Comparison of ENCODE assay signal across 10 cellular contexts in genomic region chr5:140800816-140801493, GRCh38. TPM values are rescaled to one million over a fixed set of nuclear protein-coding genes. Genes with fewer than 3 reads are reported as not detected.
A peak's percentile ranks its signal among the peaks of the same experiment; 100 is the strongest.
DNase-seq lines count a peak whose midpoint lies in the region; ATAC-seq, FAIRE-seq and TF ChIP-seq lines count a peak whose summit lies in the region.
"Had no signal": no experiment of that assay in that cellular context is flagged by ENCODE, and none has a peak within 500 bp of the region (broad histone marks: within the 10 kb centered on the region; RNA-seq: fewer than 3 reads in every experiment).

PCDHA3 (plus strand) TSS chr5:140801057.

- CTCF ChIA-PET in OCI-LY7 (lab: Charles Lee; ENCODE audit: unreplicated experiment): no interaction called here

- H4K20me1 ChIP-seq in OCI-LY7 (ENCODE audit: insufficient read depth, low read length) (no peaks in the 10 kb centered on the region), fibroblast of lung (ENCODE audit: control insufficient read depth, extremely low read depth, insufficient read depth, low read length) (no peaks in the 10 kb centered on the region)

- no peak for FAIRE-seq in D721Med (lab: Jason Lieb, UNC)

- ATAC-seq in activated CD4-positive, CD25-positive, alpha-beta regulatory T cell treated with anti-CD3 and anti-CD28 coated beads, Interleukin-2, amount 50 U/mL, for 24 hours: no peak
- ATAC-seq: activated T-cell treated with anti-CD3 and anti-CD28 coated beads, Interleukin-2, amount 50 U/mL, for 4 hours had no signal

- no peak within 1 kb of the TSS for H3K9ac ChIP-seq in fibroblast of lung (ENCODE audit: insufficient read depth, low read length)

- no peaks in the 10 kb centered on the region for H3K27me3 ChIP-seq in fibroblast of lung (ENCODE audit: control insufficient read depth, insufficient read depth, low read length)

- H3K36me3 ChIP-seq in OCI-LY7 (ENCODE audit: insufficient read depth, low read length) (no peaks in the 10 kb centered on the region), fibroblast of lung (ENCODE audit: control insufficient read depth, insufficient read depth, low read length) (no peaks in the 10 kb centered on the region)

- intact Hi-C loops in OCI-LY7 (cut with micrococcal nuclease; ENCODE audit: unreplicated experiment): no loop called here

- POLR2A ChIA-PET in OCI-LY7 (lab: Charles Lee): no interaction called here

- no TSS peak for BruUV-seq in OCI-LY7 (replicated peaks; lab: Mats Ljungman, UMichigan)

- no peaks in the 10 kb centered on the region for H3K9me2 ChIP-seq in OCI-LY7 (ENCODE audit: insufficient read depth, low read length)

- H3K4me2 ChIP-seq in OCI-LY7 (ENCODE audit: low read length) (no peak within 1 kb of the TSS), fibroblast of lung (ENCODE audit: extremely low read depth, insufficient read depth, low read length) (no peak within 1 kb of the TSS)

- no peak within 1 kb of the TSS for H2AFZ ChIP-seq in OCI-LY7 (ENCODE audit: low read length)
- H2AFZ ChIP-seq in fibroblast of lung (ENCODE audit: low read length): no peak within 1 kb of the TSS

- H3K9me3 ChIP-seq in OCI-LY7 (ENCODE audit: low read length) (no peaks in the 10 kb centered on the region), fibroblast of lung (ENCODE audit: control insufficient read depth, insufficient read depth, low read depth, low read length) (no peaks in the 10 kb centered on the region)

- no peak within 1 kb of the TSS for H3K27ac ChIP-seq in OCI-LY7 (ENCODE audit: low read depth, low read length, poor library complexity, severe bottlenecking)
- H3K27ac ChIP-seq in fibroblast of lung (ENCODE audit: insufficient read depth, low read length): no peak within 1 kb of the TSS

- H3K4me1 ChIP-seq in OCI-LY7 (ENCODE audit: insufficient read depth, low read length, poor library complexity, severe bottlenecking) (no peaks in the 10 kb centered on the region), fibroblast of lung (ENCODE audit: control insufficient read depth, extremely low read depth, insufficient read depth, low read length) (no peaks in the 10 kb centered on the region)

- DNase-seq in GM04503 (ENCODE audit: low read depth): peak; percentile 15
- peak; percentile 8 for DNase-seq in OCI-LY7 (ENCODE audit: low spot score)
- peak; percentile 18 to 39 for DNase-seq in fibroblast of lung (ENCODE audit: low read depth in 2 of 2)
- DNase-seq in retina: peak; percentile 39
- no peak for DNase-seq in D721Med (ENCODE audit: insufficient read length, low spot score)
- no peak for DNase-seq in DMS153 treated with DMSO at 0.1 percent for 48 hours (lab: John Stamatoyannopoulos, UW; ENCODE audit: unreplicated experiment)
- DNase-seq in activated CD8-positive, alpha-beta memory T cell treated with anti-CD3 and anti-CD28 coated beads, Interleukin-2, amount 50 U/mL, for 4 hours: no peak
- DNase-seq: activated T-cell treated with anti-CD3 and anti-CD28 coated beads, Interleukin-2, amount 50 U/mL, for 4 hours; HCEC 1CT had no signal

- H3K4me3 ChIP-seq in OCI-LY7 (ENCODE audit: low read depth, low read length, poor library complexity, severe bottlenecking) (no peak within 1 kb of the TSS), fibroblast of lung (replicated peaks in 1 of 4; ENCODE audit: control extremely low read depth in 1 of 4, insufficient read depth in 1 of 4, low read depth in 3 of 4, low read length in 4 of 4) (peak within 1 kb of the TSS in 2 of 4 experiments; percentile 0 to 45)

- TF ChIP-seq CTCF in OCI-LY7 (conservative IDR thresholded peaks at IDR 0.05; ENCODE audit: low read length) (peak; percentile 67), fibroblast of lung (conservative IDR thresholded peaks at IDR 0.05 in 1 of 2, IDR thresholded peaks at IDR 0.05 in 1 of 2; ENCODE audit: low read depth in 1 of 2, low read length in 2 of 2) (peak in 1 of 2 donors; percentile 26), D721Med (IDR thresholded peaks at IDR 0.05; ENCODE audit: insufficient read depth, missing control alignments) (no peak)

- H3K79me2 ChIP-seq in OCI-LY7 (ENCODE audit: insufficient read depth, low read depth, low read length): no peaks in the 10 kb centered on the region
- H3K79me2 ChIP-seq in fibroblast of lung (ENCODE audit: control insufficient read depth, insufficient read depth, low read length): no peaks in the 10 kb centered on the region

RNA-seq across cellular contexts. Expression of gene PCDHA3, which starts in this region (rescaled TPM):
- not detected in 2 replicates for total RNA-seq in OCI-LY7 (2014; rRNA removed; shearing (Covaris generic))
- total RNA-seq in OCI-LY7 (2022) (not detected in 2 replicates), fibroblast of lung (0.26 and 1.2 TPM in 2 replicates)
- 0.07 and 0.89 TPM in 2 replicates for polyA plus RNA-seq in fibroblast of lung
- 0.13 and 1.0 TPM in 2 replicates for polyA plus RNA-seq in fibroblast of lung (2012)
- not detected in 2 replicates for polyA minus RNA-seq in fibroblast of lung (ENCODE audit: low replicate concordance)
- total RNA-seq: activated T-cell treated with anti-CD3 and anti-CD28 coated beads, Interleukin-2, amount 50 U/mL, for 4 hours had no signal

Comparison
In these comparisons a context has a peak if more than half of its experiments do, and no peak if none do; other contexts are left out.
1. Peak in DNase-seq in OCI-LY7; RNA of the gene not detected or under 1 TPM.
2. DNase-seq: peak in GM04503 (single experiment), fibroblast of lung (2 of 2) and retina (single experiment); none in D721Med (single experiment), DMS153 treated with DMSO at 0.1 percent for 48 hours (single experiment) and activated CD8-positive, alpha-beta memory T cell treated with anti-CD3 and anti-CD28 coated beads, Interleukin-2, amount 50 U/mL, for 4 hours (single experiment).